In genomic region chr5:147403659-147404640, GRCh38 we compare ENCODE assay signal across 8 cellular contexts.
DNase-seq lines count a peak whose midpoint lies in the region; ATAC-seq and TF ChIP-seq lines count a peak whose summit lies in the region.

No MANE protein-coding gene starts in this region.

- peak overlapping the region; percentile 62; the same call in 1 of the 2 replicates for H3K27ac ChIP-seq in HUES6 (ENCODE audit: low read depth, low read length)

- peaks cover 97% of the 10 kb centered on the region for H3K36me3 ChIP-seq in HUES6 (ENCODE audit: control insufficient read depth, insufficient read depth, low read length)

- H3K4me3 ChIP-seq in HUES6 (ENCODE audit: low read depth, low read length): no peak overlapping the region
- peak overlapping the region in 1 of 2 donors; percentile 9 for H3K4me3 ChIP-seq in cardiac fibroblast (replicated peaks in 1 of 2; ENCODE audit: low read depth in 2 of 2, low read length in 2 of 2)

- ATAC-seq in GM21786 (IDR thresholded peaks at IDR 0.05; ENCODE audit: unreplicated experiment): peak; percentile 94

- H3K4me1 ChIP-seq in HUES6 (ENCODE audit: control insufficient read depth, insufficient read depth, low read length): 0 out of 2 replicates have a peak, but pooled peaks cover 4% of the 10 kb centered on the region

- no peak overlapping the region for H3K9ac ChIP-seq in HUES6 (ENCODE audit: low read length)

- DNase-seq in ELR (ENCODE audit: low read depth): peak; percentile 96
- peak; percentile 98 for DNase-seq in cardiac fibroblast (ENCODE audit: low read depth in 2 of 2)
- DNase-seq in middle frontal gyrus (ENCODE audit: extremely low spot score, low spot score): peak; percentile 14
- DNase-seq in iPS-NIHi11 (ENCODE audit: low spot score): no peak
- DNase-seq in NCI-H748 (lab: John Stamatoyannopoulos, UW; ENCODE audit: unreplicated experiment): no peak
- DNase-seq in NCI-H526 (lab: John Stamatoyannopoulos, UW): no peak

- TF ChIP-seq CTCF in cardiac fibroblast (IDR thresholded peaks at IDR 0.05; ENCODE audit: low read depth, low read length): no peak

- H3K9me3 ChIP-seq in HUES6 (ENCODE audit: control insufficient read depth, insufficient read depth, low read depth, low read length): no peaks in the 10 kb centered on the region

- H3K27me3 ChIP-seq in HUES6 (ENCODE audit: control insufficient read depth, insufficient read depth, low read length): no peaks in the 10 kb centered on the region

Comparison
In these comparisons a context has a peak if more than half of its experiments do, and no peak if none do; other contexts are left out.
1. DNase-seq: peak in ELR (single experiment), cardiac fibroblast (2 of 2) and middle frontal gyrus (single experiment); none in iPS-NIHi11 (single experiment), NCI-H748 (single experiment) and NCI-H526 (0 of 2).